ENCODE assay signal across 1 cellular context in the genomic region with DNA sequence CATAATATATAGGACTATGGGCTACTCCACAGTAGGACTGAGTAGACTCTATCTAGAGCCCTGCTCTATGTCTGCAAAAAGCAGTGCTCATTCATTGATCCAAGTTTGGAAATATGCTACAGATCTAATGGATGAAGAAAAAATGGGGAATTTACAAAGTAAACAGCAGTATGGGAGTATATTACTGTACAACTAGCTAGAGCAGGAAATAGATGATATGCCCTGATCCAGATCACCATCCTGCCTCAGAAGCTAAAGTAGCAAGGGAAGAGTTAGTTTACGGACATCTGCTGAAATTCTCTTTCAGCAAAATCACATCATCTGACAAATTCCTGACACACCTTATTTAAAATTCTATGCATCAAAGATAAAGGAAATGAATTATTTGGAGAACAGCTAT.
TF ChIP-seq lines count a peak whose summit lies in the region.

No MANE protein-coding gene starts in this region.

TF ChIP-seq in H1, 55 proteins besides CTCF, POLR2A, EP300 and RAD21:
- TF ChIP-seq SP1 (IDR thresholded peaks at IDR 0.05; ENCODE audit: low read depth, low read length) (no peak), PHF8 (conservative IDR thresholded peaks at IDR 0.05; ENCODE audit: low read depth, low read length) (no peak), TBP (IDR thresholded peaks at IDR 0.05; ENCODE audit: low read depth, low read length) (no peak), SP2 (IDR thresholded peaks at IDR 0.05; ENCODE audit: low read length) (no peak), SP4 (IDR thresholded peaks at IDR 0.05; ENCODE audit: low read length) (no peak), GABPA (IDR thresholded peaks at IDR 0.05; ENCODE audit: borderline replicate concordance, insufficient read depth, low read length) (no peak), POLR2AphosphoS5 (IDR thresholded peaks at IDR 0.05; ENCODE audit: low read depth, low read length) (no peak), RNF2 (IDR thresholded peaks at IDR 0.05; ENCODE audit: borderline replicate concordance, low read depth, low read length, missing control alignments, poor library complexity, severe bottlenecking) (no peak), CBX8 (IDR thresholded peaks at IDR 0.05; ENCODE audit: borderline replicate concordance, low read depth, low read length) (no peak)
TF ChIP-seq in H1: peak in this region for 0.
